In genomic region chr1:28509705-28510349, GRCh38 we compare ENCODE assay signal across 1 cellular context.
TF ChIP-seq lines count a peak whose summit lies in the region.

No MANE protein-coding gene starts in this region.

TF ChIP-seq in GM12878, 131 proteins besides CTCF, POLR2A, EP300 and RAD21 (continued from another document):
- TF ChIP-seq E2F4 (IDR thresholded peaks at IDR 0.05; ENCODE audit: low read depth, low read length) (no peak), GABPA (IDR thresholded peaks at IDR 0.05; ENCODE audit: low read depth) (no peak), BCL11A (IDR thresholded peaks at IDR 0.05; ENCODE audit: low read depth, low read length) (no peak; the same call in none of the 2 replicates), SMAD1 (IDR thresholded peaks at IDR 0.05; ENCODE audit: low read depth, partially characterized antibody) (no peak), SMAD5 (IDR thresholded peaks at IDR 0.05; ENCODE audit: low read depth) (peak; percentile 89; the same call in 1 of the 2 replicates), E4F1 (IDR thresholded peaks at IDR 0.05; ENCODE audit: borderline replicate concordance, partially characterized antibody) (no peak), CEBPZ (IDR thresholded peaks at IDR 0.05; ENCODE audit: low read depth, low read length) (no peak), MEF2B (IDR thresholded peaks at IDR 0.05; ENCODE audit: partially characterized antibody, poor library complexity, severe bottlenecking) (no peak), WRNIP1 (IDR thresholded peaks at IDR 0.05; ENCODE audit: borderline replicate concordance, low read depth, low read length) (0 out of 2 replicates have a peak, but pooled peaks have one; percentile 40), SMARCA5 (IDR thresholded peaks at IDR 0.05) (no peak), ZBTB33 (IDR thresholded peaks at IDR 0.05) (no peak), TCF12 (IDR thresholded peaks at IDR 0.05; ENCODE audit: low read depth, low read length) (no peak), RUNX3 (IDR thresholded peaks at IDR 0.05; ENCODE audit: low read length) (no peak; the same call in 1 of the 2 replicates), NKRF (conservative IDR thresholded peaks at IDR 0.05) (no peak), MLLT1 (IDR thresholded peaks at IDR 0.05) (peak; percentile 45; the same call in 1 of the 2 replicates), TCF7 (IDR thresholded peaks at IDR 0.05; ENCODE audit: borderline replicate concordance) (no peak; the same call in 1 of the 2 replicates), BHLHE40 (IDR thresholded peaks at IDR 0.05; ENCODE audit: borderline replicate concordance in 1 of 2, low read depth in 2 of 2, low read length in 1 of 2) (no peak), HDAC6 (IDR thresholded peaks at IDR 0.05; ENCODE audit: unreplicated experiment) (peak; percentile 52), BRCA1 (IDR thresholded peaks at IDR 0.05; ENCODE audit: low read depth, low read length) (no peak), ZSCAN29 (IDR thresholded peaks at IDR 0.05) (0 out of 2 replicates have a peak, but pooled peaks have one; percentile 31), CEBPB (IDR thresholded peaks at IDR 0.05; ENCODE audit: borderline replicate concordance in 1 of 2, low read depth in 2 of 2, low read length in 2 of 2) (0 out of 4 replicates have a peak, but pooled peaks of 1 of the 2 experiments have one; percentile 4), SREBF2 (IDR thresholded peaks at IDR 0.05; ENCODE audit: low read length) (no peak), NR2F1 (conservative IDR thresholded peaks at IDR 0.05) (no peak), CBX3 (IDR thresholded peaks at IDR 0.05; ENCODE audit: borderline replicate concordance, low read depth) (no peak), DPF2 (IDR thresholded peaks at IDR 0.05) (no peak), JUND (IDR thresholded peaks at IDR 0.05; ENCODE audit: low read depth, low read length) (no peak), CREM (IDR thresholded peaks at IDR 0.05; ENCODE audit: low read depth) (peak; percentile 6; the same call in 1 of the 2 replicates), SIN3A (IDR thresholded peaks at IDR 0.05; ENCODE audit: low read depth, low read length) (no peak), STAT3 (IDR thresholded peaks at IDR 0.05; ENCODE audit: low read depth, low read length) (no peak), RELB (IDR thresholded peaks at IDR 0.05; ENCODE audit: low read depth) (no peak), ZBED1 (IDR thresholded peaks at IDR 0.05; ENCODE audit: borderline replicate concordance) (no peak; the same call in 1 of the 2 replicates), MEF2A (IDR thresholded peaks at IDR 0.05; ENCODE audit: insufficient read depth, low read depth, low read length) (0 out of 2 replicates have a peak, but pooled peaks have one; percentile 5), CBFB (IDR thresholded peaks at IDR 0.05; ENCODE audit: low read depth) (peak; percentile 89), MTA2 (IDR thresholded peaks at IDR 0.05; ENCODE audit: low read depth) (no peak), POLR2AphosphoS2 (IDR thresholded peaks at IDR 0.05; ENCODE audit: low read depth, low read length) (peak; percentile 84; the same call in 1 of the 2 replicates), PAX8 (IDR thresholded peaks at IDR 0.05) (no peak), NFXL1 (IDR thresholded peaks at IDR 0.05; ENCODE audit: borderline replicate concordance) (no peak), NBN (IDR thresholded peaks at IDR 0.05) (no peak), CHD1 (IDR thresholded peaks at IDR 0.05; ENCODE audit: low read depth, low read length) (peak; percentile 31; the same call in 1 of the 2 replicates), PKNOX1 (IDR thresholded peaks at IDR 0.05) (no peak), IRF3 (IDR thresholded peaks at IDR 0.05) (no peak), ZNF274 (IDR thresholded peaks at IDR 0.05; ENCODE audit: insufficient read depth, insufficient read length) (no peak), MAX (IDR thresholded peaks at IDR 0.05; ENCODE audit: low read depth, low read length) (no peak)
TF ChIP-seq in GM12878: peak in this region for 19.
